ENCODE assay signal across 1 cellular context in genomic region chr6:125956506-125957390, GRCh38.
A peak's percentile ranks its signal among the peaks of the same experiment; 100 is the strongest.
TF ChIP-seq lines count a peak whose summit lies in the region.

Gene HINT3, plus strand, starts transcription at chr6:125956770. Its CDS starts 208 bp downstream, at chr6:125956978.

TF ChIP-seq in K562, 482 proteins besides CTCF, POLR2A, EP300 and RAD21 (continued from another document and continues in another):
- TF ChIP-seq, protein P1, sequence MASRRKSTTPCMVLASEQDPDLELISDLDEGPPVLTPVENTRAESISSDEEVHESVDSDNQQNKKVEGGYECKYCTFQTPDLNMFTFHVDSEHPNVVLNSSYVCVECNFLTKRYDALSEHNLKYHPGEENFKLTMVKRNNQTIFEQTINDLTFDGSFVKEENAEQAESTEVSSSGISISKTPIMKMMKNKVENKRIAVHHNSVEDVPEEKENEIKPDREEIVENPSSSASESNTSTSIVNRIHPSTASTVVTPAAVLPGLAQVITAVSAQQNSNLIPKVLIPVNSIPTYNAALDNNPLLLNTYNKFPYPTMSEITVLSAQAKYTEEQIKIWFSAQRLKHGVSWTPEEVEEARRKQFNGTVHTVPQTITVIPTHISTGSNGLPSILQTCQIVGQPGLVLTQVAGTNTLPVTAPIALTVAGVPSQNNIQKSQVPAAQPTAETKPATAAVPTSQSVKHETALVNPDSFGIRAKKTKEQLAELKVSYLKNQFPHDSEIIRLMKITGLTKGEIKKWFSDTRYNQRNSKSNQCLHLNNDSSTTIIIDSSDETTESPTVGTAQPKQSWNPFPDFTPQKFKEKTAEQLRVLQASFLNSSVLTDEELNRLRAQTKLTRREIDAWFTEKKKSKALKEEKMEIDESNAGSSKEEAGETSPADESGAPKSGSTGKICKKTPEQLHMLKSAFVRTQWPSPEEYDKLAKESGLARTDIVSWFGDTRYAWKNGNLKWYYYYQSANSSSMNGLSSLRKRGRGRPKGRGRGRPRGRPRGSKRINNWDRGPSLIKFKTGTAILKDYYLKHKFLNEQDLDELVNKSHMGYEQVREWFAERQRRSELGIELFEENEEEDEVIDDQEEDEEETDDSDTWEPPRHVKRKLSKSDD (conservative IDR thresholded peaks at IDR 0.05; ENCODE audit: low read length) = peak; percentile 76; the same call in 1 of the 2 replicates
- TF ChIP-seq ZNF57 (CRISPR knock-in tag; IDR thresholded peaks at IDR 0.05) (no peak), WHSC1 (IDR thresholded peaks at IDR 0.05; ENCODE audit: low read length) (no peak), ZNF696 (CRISPR knock-in tag; conservative IDR thresholded peaks at IDR 0.05) (no peak), SP2 (IDR thresholded peaks at IDR 0.05; ENCODE audit: extremely low read depth, low read depth, low read length, poor library complexity, severe bottlenecking) (peak; percentile 74), ZNF24 (IDR thresholded peaks at IDR 0.05) (peak; percentile 89), SMARCC2 (IDR thresholded peaks at IDR 0.05; ENCODE audit: low read depth) (no peak), RBM34 (IDR thresholded peaks at IDR 0.05; ENCODE audit: borderline replicate concordance, insufficient read depth, low read length) (no peak), SMAD2 (IDR thresholded peaks at IDR 0.05; ENCODE audit: low read depth, low read length) (no peak), SMARCB1 (IDR thresholded peaks at IDR 0.05; ENCODE audit: insufficient read length, low read depth) (no peak), E2F1 (CRISPR knock-in tag; IDR thresholded peaks at IDR 0.05) (peak; percentile 93), PTRF (tag; IDR thresholded peaks at IDR 0.05) (no peak), KAT7 (CRISPR knock-in tag; IDR thresholded peaks at IDR 0.05; ENCODE audit: borderline replicate concordance) (peak; percentile 58; the same call in 1 of the 2 replicates), MXI1 (IDR thresholded peaks at IDR 0.05; ENCODE audit: low read depth, low read length) (no peak; the same call in 1 of the 2 replicates), CEBPG (CRISPR knock-in tag; IDR thresholded peaks at IDR 0.05) (no peak), CEBPG (tag; conservative IDR thresholded peaks at IDR 0.05 in 1 of 2, IDR thresholded peaks at IDR 0.05 in 1 of 2) (no peak), PPARD (CRISPR knock-in tag; IDR thresholded peaks at IDR 0.05) (no peak), HES1 (IDR thresholded peaks at IDR 0.05; ENCODE audit: low read depth) (no peak), NCOA2 (IDR thresholded peaks at IDR 0.05; ENCODE audit: partially characterized antibody in 2 of 2) (no peak), ZSCAN32 (CRISPR knock-in tag; IDR thresholded peaks at IDR 0.05) (no peak), ZBTB49 (CRISPR knock-in tag; IDR thresholded peaks at IDR 0.05; ENCODE audit: borderline replicate concordance) (no peak), CREB1 (IDR thresholded peaks at IDR 0.05) (peak; percentile 99), CREB1 (CRISPR knock-in tag; IDR thresholded peaks at IDR 0.05) (peak; percentile 98), SIRT6 (IDR thresholded peaks at IDR 0.05; ENCODE audit: low read depth, low read length) (no peak), FOXM1 (IDR thresholded peaks at IDR 0.05; ENCODE audit: low read depth) (peak; percentile 62), FOXM1 (CRISPR knock-in tag; IDR thresholded peaks at IDR 0.05; ENCODE audit: low read depth) (0 out of 2 replicates have a peak, but pooled peaks have one; percentile 76), FOXJ2 (tag; IDR thresholded peaks at IDR 0.05) (0 out of 2 replicates have a peak, but pooled peaks have one; percentile 58), ZNF561 (CRISPR knock-in tag; conservative IDR thresholded peaks at IDR 0.05) (no peak), ZNF212 (CRISPR knock-in tag; IDR thresholded peaks at IDR 0.05) (no peak), NFIC (IDR thresholded peaks at IDR 0.05) (peak; percentile 57), STAT5B (CRISPR knock-in tag; IDR thresholded peaks at IDR 0.05) (no peak), ZNF274 (IDR thresholded peaks at IDR 0.05; ENCODE audit: borderline replicate concordance, low read depth, low read length) (no peak), ATF1 (CRISPR knock-in tag; IDR thresholded peaks at IDR 0.05) (peak; percentile 95), ATF1 (tag; IDR thresholded peaks at IDR 0.05) (peak; percentile 99), ZNF3 (CRISPR knock-in tag; IDR thresholded peaks at IDR 0.05) (no peak), CHD4 (IDR thresholded peaks at IDR 0.05; ENCODE audit: insufficient read depth, insufficient replicate concordance, low read depth, low read length, poor library complexity, severe bottlenecking) (no peak), GMEB1 (CRISPR knock-in tag; IDR thresholded peaks at IDR 0.05) (peak; percentile 99), SNRNP70 (optimal IDR thresholded peaks at IDR 0.05; ENCODE audit: low read depth, low read length) (no peak), CREB3L1 (IDR thresholded peaks at IDR 0.05; ENCODE audit: borderline replicate concordance, low read depth) (peak; percentile 85), PHTF2 (CRISPR knock-in tag; IDR thresholded peaks at IDR 0.05) (no peak), ARHGAP35 (IDR thresholded peaks at IDR 0.05; ENCODE audit: partially characterized antibody) (no peak), DACH1 (IDR thresholded peaks at IDR 0.05; ENCODE audit: partially characterized antibody) (no peak), ETV5 (CRISPR knock-in tag; IDR thresholded peaks at IDR 0.05; ENCODE audit: low read depth) (peak; percentile 90), SAP30 (IDR thresholded peaks at IDR 0.05; ENCODE audit: borderline replicate concordance, insufficient read depth, low read depth, low read length, poor library complexity, severe bottlenecking) (no peak), JUND (IDR thresholded peaks at IDR 0.05; ENCODE audit: borderline replicate concordance, low read depth, low read length) (peak; percentile 92), JUND (tag; IDR thresholded peaks at IDR 0.05; ENCODE audit: borderline replicate concordance, low read depth, low read length) (peak; percentile 70; the same call in 1 of the 3 replicates), RHOXF2B (CRISPR knock-in tag; conservative IDR thresholded peaks at IDR 0.05) (no peak)
- TF ChIP-seq, protein P2, sequence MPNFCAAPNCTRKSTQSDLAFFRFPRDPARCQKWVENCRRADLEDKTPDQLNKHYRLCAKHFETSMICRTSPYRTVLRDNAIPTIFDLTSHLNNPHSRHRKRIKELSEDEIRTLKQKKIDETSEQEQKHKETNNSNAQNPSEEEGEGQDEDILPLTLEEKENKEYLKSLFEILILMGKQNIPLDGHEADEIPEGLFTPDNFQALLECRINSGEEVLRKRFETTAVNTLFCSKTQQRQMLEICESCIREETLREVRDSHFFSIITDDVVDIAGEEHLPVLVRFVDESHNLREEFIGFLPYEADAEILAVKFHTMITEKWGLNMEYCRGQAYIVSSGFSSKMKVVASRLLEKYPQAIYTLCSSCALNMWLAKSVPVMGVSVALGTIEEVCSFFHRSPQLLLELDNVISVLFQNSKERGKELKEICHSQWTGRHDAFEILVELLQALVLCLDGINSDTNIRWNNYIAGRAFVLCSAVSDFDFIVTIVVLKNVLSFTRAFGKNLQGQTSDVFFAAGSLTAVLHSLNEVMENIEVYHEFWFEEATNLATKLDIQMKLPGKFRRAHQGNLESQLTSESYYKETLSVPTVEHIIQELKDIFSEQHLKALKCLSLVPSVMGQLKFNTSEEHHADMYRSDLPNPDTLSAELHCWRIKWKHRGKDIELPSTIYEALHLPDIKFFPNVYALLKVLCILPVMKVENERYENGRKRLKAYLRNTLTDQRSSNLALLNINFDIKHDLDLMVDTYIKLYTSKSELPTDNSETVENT (CRISPR knock-in tag; IDR thresholded peaks at IDR 0.05) = peak; percentile 86
- TF ChIP-seq, protein P3, sequence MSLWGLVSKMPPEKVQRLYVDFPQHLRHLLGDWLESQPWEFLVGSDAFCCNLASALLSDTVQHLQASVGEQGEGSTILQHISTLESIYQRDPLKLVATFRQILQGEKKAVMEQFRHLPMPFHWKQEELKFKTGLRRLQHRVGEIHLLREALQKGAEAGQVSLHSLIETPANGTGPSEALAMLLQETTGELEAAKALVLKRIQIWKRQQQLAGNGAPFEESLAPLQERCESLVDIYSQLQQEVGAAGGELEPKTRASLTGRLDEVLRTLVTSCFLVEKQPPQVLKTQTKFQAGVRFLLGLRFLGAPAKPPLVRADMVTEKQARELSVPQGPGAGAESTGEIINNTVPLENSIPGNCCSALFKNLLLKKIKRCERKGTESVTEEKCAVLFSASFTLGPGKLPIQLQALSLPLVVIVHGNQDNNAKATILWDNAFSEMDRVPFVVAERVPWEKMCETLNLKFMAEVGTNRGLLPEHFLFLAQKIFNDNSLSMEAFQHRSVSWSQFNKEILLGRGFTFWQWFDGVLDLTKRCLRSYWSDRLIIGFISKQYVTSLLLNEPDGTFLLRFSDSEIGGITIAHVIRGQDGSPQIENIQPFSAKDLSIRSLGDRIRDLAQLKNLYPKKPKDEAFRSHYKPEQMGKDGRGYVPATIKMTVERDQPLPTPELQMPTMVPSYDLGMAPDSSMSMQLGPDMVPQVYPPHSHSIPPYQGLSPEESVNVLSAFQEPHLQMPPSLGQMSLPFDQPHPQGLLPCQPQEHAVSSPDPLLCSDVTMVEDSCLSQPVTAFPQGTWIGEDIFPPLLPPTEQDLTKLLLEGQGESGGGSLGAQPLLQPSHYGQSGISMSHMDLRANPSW (CRISPR knock-in tag; IDR thresholded peaks at IDR 0.05) = peak; percentile 90
- TF ChIP-seq, protein P4, sequence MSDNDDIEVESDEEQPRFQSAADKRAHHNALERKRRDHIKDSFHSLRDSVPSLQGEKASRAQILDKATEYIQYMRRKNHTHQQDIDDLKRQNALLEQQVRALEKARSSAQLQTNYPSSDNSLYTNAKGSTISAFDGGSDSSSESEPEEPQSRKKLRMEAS (CRISPR knock-in tag; IDR thresholded peaks at IDR 0.05) = peak; percentile 87
